8 cellular contexts compared by ENCODE assay signal in genomic region chr5:115069087-115069968, GRCh38.
DNase-seq lines count a peak whose midpoint lies in the region; ATAC-seq and TF ChIP-seq lines count a peak whose summit lies in the region.

No MANE protein-coding gene starts in this region.

- no peak for TF ChIP-seq POLR2A in adrenal gland (IDR thresholded peaks at IDR 0.05)

- DNase-seq in AG09319 (ENCODE audit: extremely low read depth, low read depth): no peak
- peak; percentile 13 for DNase-seq in GM06990 (ENCODE audit: extremely low read depth, insufficient read length)
- DNase-seq in NCI-H1105 treated with DMSO at 0.1 percent for 48 hours (lab: John Stamatoyannopoulos, UW): peak; percentile 37
- peak; percentile 31 to 68 (median 48) for DNase-seq in adrenal gland
- peak; percentile 45 for DNase-seq in iPS DF 6.9 (ENCODE audit: low read depth, low spot score)
- no peak for DNase-seq in activated effector memory CD4-positive, alpha-beta T cell treated with anti-CD3 and anti-CD28 coated beads, Interleukin-2, amount 50 U/mL, for 16 hours

- WGBS in adrenal gland, 4 donors: 59 to 67% (median 61%) methylated on average over 3 of the region's 3 CpGs
- no CpG with 5 or more reads among the region's 3 CpGs for WGBS in iPS DF 6.9 (ENCODE audit: insufficient coverage, insufficient read length)

- H3K4me3 ChIP-seq in GM06990 (replicated peaks; ENCODE audit: low read depth, low read length) (no peak overlapping the region), adrenal gland (no peak overlapping the region), iPS DF 6.9 (ENCODE audit: low read length) (no peak overlapping the region)

- H3K36me3 Mint-ChIP-seq in stimulated activated naive CD8-positive, alpha-beta T cell treated with anti-CD3 and anti-CD28 coated beads, Interleukin-15, Interleukin-2, amounts not matched to agents 100 ng/mL and 50 ng/mL, for 24 hours (ENCODE audit: low read depth): no peaks in the 10 kb centered on the region

- no peaks in the 10 kb centered on the region for H3K9me3 Mint-ChIP-seq in stimulated activated naive CD8-positive, alpha-beta T cell treated with anti-CD3 and anti-CD28 coated beads, Interleukin-15, Interleukin-2, amounts not matched to agents 100 ng/mL and 50 ng/mL, for 24 hours

- H3K27ac ChIP-seq in adrenal gland: no peak overlapping the region
- no peak overlapping the region for H3K27ac ChIP-seq in iPS DF 6.9 (ENCODE audit: low read length)

- H3K4me3 Mint-ChIP-seq in stimulated activated naive CD8-positive, alpha-beta T cell treated with anti-CD3 and anti-CD28 coated beads, Interleukin-15, Interleukin-2, amounts not matched to agents 100 ng/mL and 50 ng/mL, for 24 hours: no peak overlapping the region

- ATAC-seq in HG02588 (IDR thresholded peaks at IDR 0.05; ENCODE audit: unreplicated experiment): peak; percentile 34

- peaks cover 39% of the 10 kb centered on the region for H3K27me3 Mint-ChIP-seq in stimulated activated naive CD8-positive, alpha-beta T cell treated with anti-CD3 and anti-CD28 coated beads, Interleukin-15, Interleukin-2, amounts not matched to agents 100 ng/mL and 50 ng/mL, for 24 hours

- no peaks in the 10 kb centered on the region for H3K36me3 ChIP-seq in GM06990 (ENCODE audit: control insufficient read depth, insufficient read depth, low read length)
- H3K36me3 ChIP-seq in adrenal gland (replicated peaks in 1 of 2): no peaks in the 10 kb centered on the region
- H3K36me3 ChIP-seq in iPS DF 6.9 (ENCODE audit: control insufficient read depth, insufficient read depth, low read length): no peaks in the 10 kb centered on the region

- intact Hi-C loops in adrenal gland (cut with DNase I): no loop called here

- H3K4me1 ChIP-seq in adrenal gland (replicated peaks in 1 of 2) (no peaks in the 10 kb centered on the region), iPS DF 6.9 (ENCODE audit: control insufficient read depth, insufficient read depth, low read length) (no peaks in the 10 kb centered on the region; the same call in 1 of the 2 replicates)

- H3K9me3 ChIP-seq in adrenal gland (replicated peaks in 1 of 3) (no peaks in the 10 kb centered on the region), iPS DF 6.9 (ENCODE audit: control insufficient read depth, insufficient read depth, low read length) (no peaks in the 10 kb centered on the region)

- H3K27ac Mint-ChIP-seq in stimulated activated naive CD8-positive, alpha-beta T cell treated with anti-CD3 and anti-CD28 coated beads, Interleukin-15, Interleukin-2, amounts not matched to agents 100 ng/mL and 50 ng/mL, for 24 hours: peak overlapping the region; percentile 56

- TF ChIP-seq CTCF in AG09319 (IDR thresholded peaks at IDR 0.05; ENCODE audit: low read depth, low read length) (peak; percentile 58), GM06990 (IDR thresholded peaks at IDR 0.05; ENCODE audit: insufficient read depth, low read length, poor library complexity, severe bottlenecking) (peak; percentile 50), adrenal gland (IDR thresholded peaks at IDR 0.05) (peak; percentile 51 to 77 (median 72))

- H3K4me1 Mint-ChIP-seq in stimulated activated naive CD8-positive, alpha-beta T cell treated with anti-CD3 and anti-CD28 coated beads, Interleukin-15, Interleukin-2, amounts not matched to agents 100 ng/mL and 50 ng/mL, for 24 hours (ENCODE audit: low read depth): peaks cover 17% of the 10 kb centered on the region

- H3K27me3 ChIP-seq in GM06990 (replicated peaks; ENCODE audit: control insufficient read depth, insufficient read depth, low read length) (no peaks in the 10 kb centered on the region), adrenal gland (peaks cover 6% of the 10 kb centered on the region), iPS DF 6.9 (ENCODE audit: control insufficient read depth, insufficient read depth, low read length) (no peaks in the 10 kb centered on the region)

Comparison
In these comparisons a context has a peak if more than half of its experiments do, and no peak if none do; other contexts are left out.
1. DNase-seq: peak in GM06990 (single experiment), NCI-H1105 treated with DMSO at 0.1 percent for 48 hours (single experiment), adrenal gland (7 of 7) and iPS DF 6.9 (single experiment); none in AG09319 (single experiment) and activated effector memory CD4-positive, alpha-beta T cell treated with anti-CD3 and anti-CD28 coated beads, Interleukin-2, amount 50 U/mL, for 16 hours (single experiment).
2. Peak in every context shown above with its lines, with median percentiles within 50 percentile points of each other: CTCF ChIP-seq.